ENCODE assay signal across 8 cellular contexts in the genomic region with DNA sequence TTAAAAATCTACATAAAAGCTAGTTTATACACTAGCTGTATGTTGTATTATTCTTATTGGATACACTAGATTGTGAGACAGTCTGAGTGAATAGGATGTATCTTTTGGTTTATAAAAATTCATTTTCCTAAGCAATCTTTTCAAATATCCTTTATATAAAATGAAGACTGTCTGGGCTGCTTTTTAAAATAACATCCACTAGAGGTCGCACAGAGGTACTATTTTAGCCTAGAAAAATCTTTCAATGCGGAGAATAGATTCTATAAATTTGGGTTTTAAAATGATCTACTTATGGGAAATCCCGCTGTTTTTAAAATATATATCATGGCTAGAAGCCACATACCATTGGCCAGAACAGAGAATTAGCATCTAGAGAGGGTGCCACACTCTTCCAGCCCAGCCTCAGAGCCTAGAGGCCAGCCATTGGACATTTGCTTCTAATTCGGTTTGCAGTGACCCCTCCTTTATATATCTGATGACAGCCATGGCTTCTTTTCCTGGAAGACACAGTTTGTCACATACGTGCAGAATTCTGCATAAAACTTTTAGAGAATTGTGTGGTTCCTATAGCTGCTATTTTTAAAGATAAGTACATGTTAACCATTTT. TPM values are rescaled to one million over a fixed set of nuclear protein-coding genes. Genes with fewer than 3 reads are reported as not detected.
A peak's percentile ranks its signal among the peaks of the same experiment; 100 is the strongest.
DNase-seq lines count a peak whose midpoint lies in the region; ATAC-seq, FAIRE-seq and TF ChIP-seq lines count a peak whose summit lies in the region.

No MANE protein-coding gene starts in this region.

- H3K27me3 Mint-ChIP-seq in effector memory CD8-positive, alpha-beta T cell, result peaks cover 7 to 16% of the 10 kb centered on the region in 2 donors
- peaks cover 16% of the 10 kb centered on the region for H3K27me3 Mint-ChIP-seq in neural crest cell (ENCODE audit: low read depth)
- H3K27me3 Mint-ChIP-seq in activated T-cell treated with anti-CD3 and anti-CD28 coated beads, Interleukin-2, amount 50 U/mL, for 4 hours (ENCODE audit: low read depth), result peaks cover 6% of the 10 kb centered on the region

- DNase-seq in NOMO-1 treated with dmso at 0.1 percent for 144 hours (lab: John Stamatoyannopoulos, UW; ENCODE audit: unreplicated experiment), result peak; percentile 16
- DNase-seq in effector memory CD8-positive, alpha-beta T cell, result no peak
- no peak for DNase-seq in neural crest cell (ENCODE audit: low read depth, low spot score)
- no peak for DNase-seq in islet precursor cell
- no peak for DNase-seq in activated T-cell treated with anti-CD3 and anti-CD28 coated beads, Interleukin-2, amount 50 U/mL, for 48 hours
- no peak for DNase-seq in activated T-cell treated with anti-CD3 and anti-CD28 coated beads, Interleukin-2, amount 50 U/mL, for 4 hours

- ATAC-seq in effector memory CD8-positive, alpha-beta T cell (replicated peaks), result peak; percentile 43
- no peak for ATAC-seq in activated T-cell treated with anti-CD3 and anti-CD28 coated beads, Interleukin-2, amount 50 U/mL, for 4 hours

- no peak overlapping the region for H3K27ac Mint-ChIP-seq in effector memory CD8-positive, alpha-beta T cell
- no peak overlapping the region for H3K27ac Mint-ChIP-seq in neural crest cell (ENCODE audit: unreplicated experiment)

- no peaks in the 10 kb centered on the region for H3K4me1 Mint-ChIP-seq in effector memory CD8-positive, alpha-beta T cell (ENCODE audit: low read depth in 2 of 2)
- no peaks in the 10 kb centered on the region for H3K4me1 Mint-ChIP-seq in neural crest cell
- no peaks in the 10 kb centered on the region for H3K4me1 Mint-ChIP-seq in activated T-cell treated with anti-CD3 and anti-CD28 coated beads, Interleukin-2, amount 50 U/mL, for 4 hours (ENCODE audit: low read depth)

- H3K9me3 Mint-ChIP-seq in effector memory CD8-positive, alpha-beta T cell, result no peaks in the 10 kb centered on the region
- no peaks in the 10 kb centered on the region for H3K9me3 Mint-ChIP-seq in neural crest cell
- no peaks in the 10 kb centered on the region for H3K9me3 Mint-ChIP-seq in activated T-cell treated with anti-CD3 and anti-CD28 coated beads, Interleukin-2, amount 50 U/mL, for 4 hours

- H3K36me3 Mint-ChIP-seq in effector memory CD8-positive, alpha-beta T cell (ENCODE audit: insufficient read depth), result no peaks in the 10 kb centered on the region
- no peaks in the 10 kb centered on the region for H3K36me3 Mint-ChIP-seq in neural crest cell (ENCODE audit: low read depth)
- no peaks in the 10 kb centered on the region for H3K36me3 Mint-ChIP-seq in activated T-cell treated with anti-CD3 and anti-CD28 coated beads, Interleukin-2, amount 50 U/mL, for 4 hours (ENCODE audit: insufficient read depth)

- CTCF ChIA-PET in HEK293 (lab: Yijun Ruan, JAX), result interaction anchor here (0.5 to 2.0 kb wide), 18 partner anchors 9 to 631 kb away, joined by 3 to 12 read pairs (median 4); no protein-coding TSS in a partner anchor

- FAIRE-seq in G401.6 (lab: Jason Lieb, UNC), result peak; percentile 94

- H3K4me3 Mint-ChIP-seq in effector memory CD8-positive, alpha-beta T cell, result no peak overlapping the region
- H3K4me3 Mint-ChIP-seq in neural crest cell, result no peak overlapping the region
- H3K4me3 Mint-ChIP-seq in activated T-cell treated with anti-CD3 and anti-CD28 coated beads, Interleukin-2, amount 50 U/mL, for 4 hours, result no peak overlapping the region

- POLR2A ChIA-PET in HEK293 (lab: Yijun Ruan, JAX), result no interaction called here

- H3K36me3 ChIP-seq in HEK293 (ENCODE audit: control insufficient read depth in 2 of 2, insufficient read depth in 1 of 2, low read length in 2 of 2), result no peaks in the 10 kb centered on the region

- H3K4me1 ChIP-seq in HEK293 (ENCODE audit: control insufficient read depth, insufficient read depth, low read length), result no peaks in the 10 kb centered on the region

- TF ChIP-seq CTCF in HEK293 (tag by site-specific recombination; IDR thresholded peaks at IDR 0.05), result no peak
- TF ChIP-seq CTCF in neural crest cell (conservative IDR thresholded peaks at IDR 0.05), result peak; percentile 87

- H3K9me3 ChIP-seq in HEK293 (ENCODE audit: control insufficient read depth, insufficient read depth, low read depth, low read length), result no peaks in the 10 kb centered on the region

- H3K4me3 ChIP-seq in HEK293 (ENCODE audit: low read depth, low read length), result no peak overlapping the region

- H3K27ac ChIP-seq in HEK293 (ENCODE audit: extremely low read depth, low read depth, low read length), result no peak overlapping the region

TF ChIP-seq in HEK293, 187 proteins besides CTCF, POLR2A, EP300 and RAD21:
- TF ChIP-seq ZBTB8A (tag by site-specific recombination; IDR thresholded peaks at IDR 0.05) (no peak), ZNF654 (tag by site-specific recombination; IDR thresholded peaks at IDR 0.05; ENCODE audit: low read depth) (peak; percentile 47), OSR2 (tag by site-specific recombination; IDR thresholded peaks at IDR 0.05) (no peak), ZNF157 (tag by site-specific recombination; IDR thresholded peaks at IDR 0.05) (no peak), HOXC10 (CRISPR knock-in tag; IDR thresholded peaks at IDR 0.05) (no peak), ZNF311 (tag by site-specific recombination; IDR thresholded peaks at IDR 0.05; ENCODE audit: borderline replicate concordance) (no peak)
- TF ChIP-seq, protein P1, sequence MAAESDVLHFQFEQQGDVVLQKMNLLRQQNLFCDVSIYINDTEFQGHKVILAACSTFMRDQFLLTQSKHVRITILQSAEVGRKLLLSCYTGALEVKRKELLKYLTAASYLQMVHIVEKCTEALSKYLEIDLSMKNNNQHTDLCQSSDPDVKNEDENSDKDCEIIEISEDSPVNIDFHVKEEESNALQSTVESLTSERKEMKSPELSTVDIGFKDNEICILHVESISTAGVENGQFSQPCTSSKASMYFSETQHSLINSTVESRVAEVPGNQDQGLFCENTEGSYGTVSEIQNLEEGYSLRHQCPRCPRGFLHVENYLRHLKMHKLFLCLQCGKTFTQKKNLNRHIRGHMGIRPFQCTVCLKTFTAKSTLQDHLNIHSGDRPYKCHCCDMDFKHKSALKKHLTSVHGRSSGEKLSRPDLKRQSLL (tag by site-specific recombination; IDR thresholded peaks at IDR 0.05), result no peak

RNA-seq across cellular contexts. Expression of a gene that starts 7.3 kb away (rescaled TPM):
- total RNA-seq in neural crest cell, result not detected in 2 replicates
- not detected for total RNA-seq in activated T-cell treated with anti-CD3 and anti-CD28 coated beads, Interleukin-2, amount 50 U/mL, for 4 hours

RNA-seq across cellular contexts. Expression of a gene that starts 24.1 kb away (rescaled TPM):
- total RNA-seq in neural crest cell, result 5.2 and 5.9 TPM in 2 replicates
- 1 to 10 TPM; 7.6 to 8.2 (median 7.9) TPM for total RNA-seq in activated T-cell treated with anti-CD3 and anti-CD28 coated beads, Interleukin-2, amount 50 U/mL, for 4 hours

RNA-seq across cellular contexts. Expression of a gene that starts 25.8 kb away (rescaled TPM):
- 10.3 and 11.7 TPM in 2 replicates for total RNA-seq in neural crest cell
- 10 to 100 TPM; 14.7 to 18.8 (median 17.2) TPM for total RNA-seq in activated T-cell treated with anti-CD3 and anti-CD28 coated beads, Interleukin-2, amount 50 U/mL, for 4 hours

RNA-seq across cellular contexts. Expression of a gene that starts 25.9 kb away (rescaled TPM):
- 39.4 and 40.7 TPM in 2 replicates for total RNA-seq in neural crest cell
- total RNA-seq in activated T-cell treated with anti-CD3 and anti-CD28 coated beads, Interleukin-2, amount 50 U/mL, for 4 hours, result 10 to 100 TPM; 28.6 to 34.3 (median 30.9) TPM

RNA-seq across cellular contexts. Expression of a gene that starts 47.6 kb away (rescaled TPM):
- 0.68 and 0.72 TPM in 2 replicates for total RNA-seq in neural crest cell
- total RNA-seq in activated T-cell treated with anti-CD3 and anti-CD28 coated beads, Interleukin-2, amount 50 U/mL, for 4 hours, result under 1 TPM; 0.32 to 0.54 (median 0.33) TPM
